In the genomic region with DNA sequence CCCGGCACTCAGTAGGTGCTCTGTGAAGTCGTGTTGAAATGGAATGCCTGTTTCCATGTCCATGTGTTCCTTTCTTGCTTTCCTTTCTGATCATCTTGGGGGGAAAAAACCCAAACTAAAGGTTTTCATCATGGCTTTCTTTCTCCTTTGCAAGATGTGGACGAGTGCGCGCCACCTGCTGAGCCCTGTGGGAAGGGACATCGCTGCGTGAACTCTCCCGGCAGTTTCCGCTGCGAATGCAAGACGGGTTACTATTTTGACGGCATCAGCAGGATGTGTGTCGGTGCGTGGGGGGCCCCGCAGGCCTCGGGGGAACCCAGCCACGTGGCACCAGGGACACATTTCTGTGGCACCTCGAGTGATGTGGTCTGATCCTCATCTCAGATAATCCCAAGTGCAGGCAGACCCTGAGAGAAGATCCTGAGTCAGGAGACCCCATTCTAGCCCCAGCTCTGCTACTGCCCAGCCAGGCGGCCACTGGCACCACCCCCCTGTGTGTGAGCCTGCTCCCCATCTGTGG, we compare ENCODE assay signal across 20 cellular contexts. TPM values are rescaled to one million over a fixed set of nuclear protein-coding genes. Genes with fewer than 3 reads are reported as not detected.
DNase-seq lines count a peak whose midpoint lies in the region; ATAC-seq and TF ChIP-seq lines count a peak whose summit lies in the region.
"Had no signal": no experiment of that assay in that cellular context is flagged by ENCODE, and none has a peak within 500 bp of the region (broad histone marks: within the 10 kb centered on the region; RNA-seq: fewer than 3 reads in every experiment).

No MANE protein-coding gene starts in this region.

- H3K27me3 ChIP-seq in right atrium auricular region: no peaks in the 10 kb centered on the region
- H3K27me3 ChIP-seq in osteoblast (ENCODE audit: insufficient read depth, low read length): no peaks in the 10 kb centered on the region

- POLR2A ChIA-PET in RWPE1 (lab: Yijun Ruan, JAX; ENCODE audit: low non-redundant PET): no interaction called here

- no peak for ATAC-seq in left cardiac atrium
- ATAC-seq: HCT116, SK-N-SH treated with all-trans-retinoic acid at 6 μM for 48 hours had no signal

- H3K27ac ChIP-seq in right atrium auricular region (no peak overlapping the region), RWPE1 (peak overlapping the region; percentile 11; the same call in 1 of the 2 replicates), osteoblast (ENCODE audit: low read depth, low read length) (no peak overlapping the region)
- H3K27ac ChIP-seq: C4-2B, PC-9 had no signal

- TF ChIP-seq CTCF in right atrium auricular region (IDR thresholded peaks at IDR 0.05) (no peak), RWPE1 (conservative IDR thresholded peaks at IDR 0.05; ENCODE audit: low read depth) (no peak), osteoblast (IDR thresholded peaks at IDR 0.05; ENCODE audit: extremely low read depth, low read depth, low read length) (no peak)

- H3K36me3 ChIP-seq in right atrium auricular region (peaks cover 7% of the 10 kb centered on the region), osteoblast (ENCODE audit: insufficient read depth, low read length) (peaks cover 7% of the 10 kb centered on the region)

- no peaks in the 10 kb centered on the region for H4K20me1 ChIP-seq in osteoblast (ENCODE audit: insufficient read depth, low read length)

- H3K9me3 ChIP-seq in right atrium auricular region: no peaks in the 10 kb centered on the region
- no peaks in the 10 kb centered on the region for H3K9me3 ChIP-seq in osteoblast (ENCODE audit: low read depth, low read length)

- H3K79me2 ChIP-seq in osteoblast (ENCODE audit: insufficient read depth, low read length): no peaks in the 10 kb centered on the region

- CTCF ChIA-PET in RWPE1 (lab: Yijun Ruan, JAX): no interaction called here

- intact Hi-C loops in left cardiac atrium (cut with DNase I): no loop called here

- peak; percentile 8 for DNase-seq in left cardiac atrium
- DNase-seq in right atrium auricular region (ENCODE audit: low spot score): no peak
- no peak for DNase-seq in RWPE1 (ENCODE audit: low spot score)
- peak; percentile 26 for DNase-seq in osteoblast (ENCODE audit: insufficient read length, low spot score, missing footprints)
- no peak for DNase-seq in NCI-H128 (lab: John Stamatoyannopoulos, UW; ENCODE audit: unreplicated experiment)
- no peak for DNase-seq in SIG-M5 treated with dmso at 0.1 percent for 504 hours (lab: John Stamatoyannopoulos, UW; ENCODE audit: unreplicated experiment)
- DNase-seq in stimulated activated CD4-positive, alpha-beta T cell treated with anti-CD3 and anti-CD28 coated beads, Interleukin-4, amount 100 ng/mL, for 4 hours: no peak
- DNase-seq: 8988T; CD8-positive, alpha-beta memory T cell; KG1; MV-4-11; NCI-H1417 treated with DMSO at 0.1 percent for 48 hours; NCI-H187; NCI-H446 treated with DMSO at 0.1 percent for 48 hours; NCI-H526 treated with DMSO at 0.1 percent for 48 hours; SIG-M5 had no signal

- no peak overlapping the region for H3K4me2 ChIP-seq in osteoblast (ENCODE audit: insufficient read depth, low read length)
- H3K4me2 ChIP-seq: PC-9 had no signal

- no peak overlapping the region for H2AFZ ChIP-seq in osteoblast (ENCODE audit: low read length)
- H2AFZ ChIP-seq: PC-9 had no signal

- peaks cover 0 to 25% of the 10 kb centered on the region in 2 donors for H3K4me1 ChIP-seq in right atrium auricular region
- peaks cover 16% of the 10 kb centered on the region for H3K4me1 ChIP-seq in osteoblast (ENCODE audit: insufficient read depth, low read length)

- H3K4me3 ChIP-seq in right atrium auricular region: no peak overlapping the region
- no peak overlapping the region for H3K4me3 ChIP-seq in osteoblast (ENCODE audit: insufficient read depth, low read length)
- H3K4me3 ChIP-seq: PC-9 had no signal

RNA-seq across cellular contexts. Expression of a gene that starts 39.4 kb away (rescaled TPM):
- total RNA-seq in left cardiac atrium: 100 to 1,000 TPM; 251 to 348 TPM
- 100 to 1,000 TPM in 1 of 2 donors, 10 to 100 TPM in 1; 92.8 to 354 TPM for total RNA-seq in right atrium auricular region
- 88.3 and 122 TPM in 2 replicates for total RNA-seq in osteoblast
- total RNA-seq: CD8-positive, alpha-beta memory T cell had no signal

Comparison
In these comparisons a context has a peak if more than half of its experiments do, and no peak if none do; other contexts are left out.
1. DNase-seq: peak in left cardiac atrium (single experiment) and osteoblast (single experiment); none in right atrium auricular region (single experiment), RWPE1 (single experiment), NCI-H128 (single experiment), SIG-M5 treated with dmso at 0.1 percent for 504 hours (single experiment) and stimulated activated CD4-positive, alpha-beta T cell treated with anti-CD3 and anti-CD28 coated beads, Interleukin-4, amount 100 ng/mL, for 4 hours (0 of 2).